ENCODE assay signal across 6 cellular contexts in the genomic region with DNA sequence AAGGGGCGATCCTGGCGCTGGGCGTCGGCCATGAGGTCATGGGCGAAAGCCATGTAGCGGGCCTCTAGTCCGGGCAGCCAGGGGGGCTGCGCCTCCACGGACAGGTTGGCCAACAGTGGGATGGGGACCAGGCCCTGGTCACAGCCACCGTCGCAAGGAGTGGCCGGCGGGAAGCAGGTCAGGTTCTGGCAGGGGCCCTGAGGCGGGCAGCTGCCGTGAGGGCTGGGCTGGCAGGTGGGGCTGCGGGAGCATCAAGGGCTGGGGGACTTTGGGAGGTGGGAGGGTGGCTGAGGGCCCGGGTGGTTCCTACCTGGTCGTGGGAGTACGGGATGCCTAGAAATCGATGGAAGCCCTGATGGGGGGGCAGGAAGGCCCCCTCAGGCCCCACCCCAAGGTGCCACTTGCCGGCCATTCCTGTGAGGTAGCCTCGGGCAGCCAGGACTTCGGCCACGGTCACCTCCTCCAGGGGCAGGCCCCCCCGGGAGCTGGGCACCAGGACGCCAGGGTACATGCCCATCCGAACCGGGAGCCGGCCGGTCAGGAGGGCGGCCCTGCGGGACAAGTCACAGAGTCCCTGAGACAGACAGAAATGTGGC. TPM values are rescaled to one million over a fixed set of nuclear protein-coding genes. Genes with fewer than 3 reads are reported as not detected.
DNase-seq lines count a peak whose midpoint lies in the region; ATAC-seq and TF ChIP-seq lines count a peak whose summit lies in the region.

No MANE protein-coding gene starts in this region.

- H3K27ac ChIP-seq in BLaER1: peak overlapping the region; percentile 80; the same call in 1 of the 2 replicates
- no peak overlapping the region for H3K27ac ChIP-seq in right lobe of liver

- H3K27ac Mint-ChIP-seq in WTC11: no peak overlapping the region

- no peaks in the 10 kb centered on the region for H3K36me3 Mint-ChIP-seq in WTC11

- intact Hi-C loops in right lobe of liver (cut with DNase I): loop anchor here in 1 of 2 donors (5.0 kb wide), 1 partner anchor 70 kb away; no protein-coding TSS in a partner anchor

- no peak for DNase-seq in WTC11 (ENCODE audit: low spot score)
- DNase-seq in right lobe of liver: peak in 1 of 3 donors; percentile 50
- no peak for DNase-seq in effector CD8-positive, alpha-beta T cell (lab: John Stamatoyannopoulos, UW)

- peaks cover 43% of the 10 kb centered on the region for H3K4me1 ChIP-seq in BLaER1
- peaks cover 0 to 13% (median 2%) of the 10 kb centered on the region in 4 donors for H3K4me1 ChIP-seq in right lobe of liver

- H3K36me3 ChIP-seq in BLaER1 (peaks cover 18% of the 10 kb centered on the region; the same call in 1 of the 2 replicates), right lobe of liver (no peaks in the 10 kb centered on the region)

- TF ChIP-seq POLR2A in right lobe of liver (IDR thresholded peaks at IDR 0.05): no peak

- H3K4me3 ChIP-seq in BLaER1 (peak overlapping the region; percentile 86), right lobe of liver (peak overlapping the region; percentile 85 to 89 (median 87))

- peak overlapping the region; percentile 70 for H3K4me3 Mint-ChIP-seq in WTC11

- no peaks in the 10 kb centered on the region for H3K27me3 ChIP-seq in BLaER1
- H3K27me3 ChIP-seq in right lobe of liver: no peaks in the 10 kb centered on the region

- POLR2A ChIA-PET in WTC11 (lab: Charles Lee): interaction anchor here (0.6 to 1.9 kb wide), 2 partner anchors 12 to 15 kb away, joined by 3 to 12 read pairs; no protein-coding TSS in a partner anchor

- H4K20me1 ChIP-seq in BLaER1: no peaks in the 10 kb centered on the region

- H3K9me3 ChIP-seq in BLaER1 (no peaks in the 10 kb centered on the region), right lobe of liver (no peaks in the 10 kb centered on the region)

- TF ChIP-seq CTCF in WTC11 (IDR thresholded peaks at IDR 0.05): no peak
- no peak for TF ChIP-seq CTCF in right lobe of liver (IDR thresholded peaks at IDR 0.05)

- ATAC-seq in WTC11 (no peak), right lobe of liver (no peak), GM18909 (IDR thresholded peaks at IDR 0.05; ENCODE audit: poor library complexity, unreplicated experiment) (no peak), HG03095 (IDR thresholded peaks at IDR 0.05; ENCODE audit: unreplicated experiment) (no peak)

- H3K9ac ChIP-seq in BLaER1: peak overlapping the region; percentile 90

- H3K4me2 ChIP-seq in BLaER1: peak overlapping the region; percentile 96

- CTCF ChIA-PET in WTC11 (lab: Charles Lee): interaction anchor here (0.5 to 4.5 kb wide), 27 partner anchors 14 to 482 kb away, joined by 3 to 78 read pairs (median 4); a partner anchor contains a TSS

- H3K27me3 Mint-ChIP-seq in WTC11 (ENCODE audit: low read depth): peaks cover 18% of the 10 kb centered on the region

- H3K4me1 Mint-ChIP-seq in WTC11: peaks cover 12% of the 10 kb centered on the region

- no peaks in the 10 kb centered on the region for H3K9me3 Mint-ChIP-seq in WTC11

- WGBS in right lobe of liver (ENCODE audit: insufficient coverage, low coverage, low lambda C conversion rate, missing lambda C conversion rate): 80% methylated on average over 2 of the region's 32 CpGs

TF ChIP-seq in WTC11, 78 proteins besides CTCF, POLR2A, EP300 and RAD21 (continues in another document):
- TF ChIP-seq, protein P1, sequence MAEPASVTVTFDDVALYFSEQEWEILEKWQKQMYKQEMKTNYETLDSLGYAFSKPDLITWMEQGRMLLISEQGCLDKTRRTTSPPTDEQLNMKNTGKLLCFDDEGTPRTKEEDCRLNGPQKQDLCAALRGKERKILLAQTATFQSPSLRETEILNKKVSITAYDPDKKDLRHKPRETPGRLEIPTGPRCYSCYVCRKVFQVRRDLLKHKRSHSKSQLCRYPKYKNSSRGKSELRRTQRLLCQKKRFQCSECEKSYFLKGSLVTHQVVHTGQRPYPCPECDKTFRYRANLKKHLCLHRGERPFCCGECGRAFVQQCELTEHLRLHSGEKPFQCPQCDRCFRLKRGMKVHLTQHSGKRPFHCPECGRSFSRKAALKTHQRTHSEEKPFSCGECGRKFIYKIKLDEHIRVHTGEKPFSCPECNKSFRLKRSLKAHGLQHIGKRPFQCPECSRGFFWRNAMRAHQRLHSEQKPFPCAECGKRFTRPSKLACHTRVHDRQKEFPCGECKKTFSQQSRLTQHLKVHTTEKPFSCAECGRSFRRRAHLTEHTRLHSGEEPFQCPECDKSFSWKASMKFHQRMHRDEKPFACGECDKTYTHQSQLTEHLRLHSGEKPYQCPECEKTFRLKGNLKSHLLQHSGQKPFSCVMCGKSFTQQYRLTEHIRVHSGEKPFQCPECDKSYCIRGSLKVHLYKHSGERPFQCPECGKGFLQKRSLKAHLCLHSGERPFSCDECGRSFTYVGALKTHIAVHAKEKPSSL (CRISPR knock-in tag; conservative IDR thresholded peaks at IDR 0.05): no peak
- no peak for TF ChIP-seq JUN (CRISPR knock-in tag; IDR thresholded peaks at IDR 0.05)
- TF ChIP-seq, protein P2, sequence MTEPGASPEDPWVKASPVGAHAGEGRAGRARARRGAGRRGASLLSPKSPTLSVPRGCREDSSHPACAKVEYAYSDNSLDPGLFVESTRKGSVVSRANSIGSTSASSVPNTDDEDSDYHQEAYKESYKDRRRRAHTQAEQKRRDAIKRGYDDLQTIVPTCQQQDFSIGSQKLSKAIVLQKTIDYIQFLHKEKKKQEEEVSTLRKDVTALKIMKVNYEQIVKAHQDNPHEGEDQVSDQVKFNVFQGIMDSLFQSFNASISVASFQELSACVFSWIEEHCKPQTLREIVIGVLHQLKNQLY (CRISPR knock-in tag; IDR thresholded peaks at IDR 0.05): no peak
- TF ChIP-seq ZNF121 (CRISPR knock-in tag; IDR thresholded peaks at IDR 0.05): no peak
- no peak for TF ChIP-seq ELF4 (CRISPR knock-in tag; IDR thresholded peaks at IDR 0.05; ENCODE audit: low read depth)
- TF ChIP-seq ZNF317 (CRISPR knock-in tag; IDR thresholded peaks at IDR 0.05; ENCODE audit: borderline replicate concordance, low read depth): 0 out of 2 replicates have a peak, but pooled peaks have one; percentile 29
- TF ChIP-seq GRHL2 (CRISPR knock-in tag; IDR thresholded peaks at IDR 0.05; ENCODE audit: insufficient replicate concordance, severe bottlenecking): no peak
- TF ChIP-seq, protein P3, sequence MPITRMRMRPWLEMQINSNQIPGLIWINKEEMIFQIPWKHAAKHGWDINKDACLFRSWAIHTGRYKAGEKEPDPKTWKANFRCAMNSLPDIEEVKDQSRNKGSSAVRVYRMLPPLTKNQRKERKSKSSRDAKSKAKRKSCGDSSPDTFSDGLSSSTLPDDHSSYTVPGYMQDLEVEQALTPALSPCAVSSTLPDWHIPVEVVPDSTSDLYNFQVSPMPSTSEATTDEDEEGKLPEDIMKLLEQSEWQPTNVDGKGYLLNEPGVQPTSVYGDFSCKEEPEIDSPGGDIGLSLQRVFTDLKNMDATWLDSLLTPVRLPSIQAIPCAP (CRISPR knock-in tag; IDR thresholded peaks at IDR 0.05): no peak
- no peak for TF ChIP-seq FOXP1 (CRISPR knock-in tag; IDR thresholded peaks at IDR 0.05; ENCODE audit: borderline replicate concordance)
- no peak for TF ChIP-seq GTF2I (CRISPR knock-in tag; conservative IDR thresholded peaks at IDR 0.05)
- TF ChIP-seq, protein P4, sequence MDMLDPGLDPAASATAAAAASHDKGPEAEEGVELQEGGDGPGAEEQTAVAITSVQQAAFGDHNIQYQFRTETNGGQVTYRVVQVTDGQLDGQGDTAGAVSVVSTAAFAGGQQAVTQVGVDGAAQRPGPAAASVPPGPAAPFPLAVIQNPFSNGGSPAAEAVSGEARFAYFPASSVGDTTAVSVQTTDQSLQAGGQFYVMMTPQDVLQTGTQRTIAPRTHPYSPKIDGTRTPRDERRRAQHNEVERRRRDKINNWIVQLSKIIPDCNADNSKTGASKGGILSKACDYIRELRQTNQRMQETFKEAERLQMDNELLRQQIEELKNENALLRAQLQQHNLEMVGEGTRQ (CRISPR knock-in tag; IDR thresholded peaks at IDR 0.05): no peak
- TF ChIP-seq FOXJ3 (CRISPR knock-in tag; IDR thresholded peaks at IDR 0.05; ENCODE audit: borderline replicate concordance): no peak
- TF ChIP-seq ESRRA (CRISPR knock-in tag; IDR thresholded peaks at IDR 0.05; ENCODE audit: borderline replicate concordance): no peak
- no peak for TF ChIP-seq ETV6 (CRISPR knock-in tag; IDR thresholded peaks at IDR 0.05)
- no peak for TF ChIP-seq SOX15 (CRISPR knock-in tag; IDR thresholded peaks at IDR 0.05)

RNA-seq across cellular contexts. Expression of a gene that starts 1.0 kb away (rescaled TPM):
- 17.7 to 18.8 TPM (median 17.8 TPM) in 3 replicates for total RNA-seq in WTC11 (2021)
- total RNA-seq in right lobe of liver: 10 to 100 TPM; 20.8 to 47.3 (median 38.6) TPM

RNA-seq across cellular contexts. Expression of a gene that starts 26.4 kb away (rescaled TPM):
- total RNA-seq in WTC11 (2021): 1.8 to 4.9 TPM (median 1.9 TPM) in 3 replicates
- total RNA-seq in right lobe of liver: 1 to 10 TPM in 1 of 6 experiments, under 1 TPM in 5; 0.15 to 1.7 (median 0.45) TPM

RNA-seq across cellular contexts. Expression of a gene that starts 44.3 kb away (rescaled TPM):
- 75.4 to 80.0 TPM (median 76.1 TPM) in 3 replicates for total RNA-seq in WTC11 (2021)
- total RNA-seq in right lobe of liver: 10 to 100 TPM; 10.9 to 43.4 (median 26.7) TPM

RNA-seq across cellular contexts. Expression of a gene that starts 45.7 kb away (rescaled TPM):
- 9.6 to 10.5 TPM (median 9.7 TPM) in 3 replicates for total RNA-seq in WTC11 (2021)
- 10 to 100 TPM in 5 of 6 experiments, 1 to 10 TPM in 1; 9.7 to 16.0 (median 14.8) TPM for total RNA-seq in right lobe of liver

RNA-seq across cellular contexts. Expression of a gene that starts 48.7 kb away (rescaled TPM):
- total RNA-seq in WTC11 (2021) (33.7 to 47.8 TPM (median 47.4 TPM) in 3 replicates), right lobe of liver (10 to 100 TPM in 5 of 6 experiments, 1 to 10 TPM in 1; 3.8 to 30.7 (median 13.0) TPM)
